ENCODE assay signal across 16 cellular contexts in the genomic region with DNA sequence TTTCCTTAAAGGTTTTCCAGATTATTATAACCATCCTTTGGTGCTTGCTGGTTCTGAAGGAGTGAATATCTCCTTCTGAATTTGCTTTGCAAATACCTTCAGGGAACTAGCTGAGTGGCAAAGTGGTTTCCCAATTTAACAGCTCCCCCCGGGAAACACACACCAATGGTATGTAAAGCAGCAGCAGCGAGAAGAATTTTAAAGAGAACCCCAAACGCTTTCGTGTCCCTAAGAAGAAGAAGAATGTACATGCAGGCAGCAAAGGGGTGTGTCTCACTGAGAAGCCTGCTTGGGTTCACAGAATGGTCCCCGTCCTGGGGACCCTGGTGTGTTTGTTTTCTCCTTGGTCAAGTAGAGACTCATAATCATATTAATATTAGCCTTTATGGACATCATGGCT. TPM values are rescaled to one million over a fixed set of nuclear protein-coding genes. Genes with fewer than 3 reads are reported as not detected.
DNase-seq lines count a peak whose midpoint lies in the region; ATAC-seq and TF ChIP-seq lines count a peak whose summit lies in the region.
"Had no signal": no experiment of that assay in that cellular context is flagged by ENCODE, and none has a peak within 500 bp of the region (broad histone marks: within the 10 kb centered on the region; RNA-seq: fewer than 3 reads in every experiment).

No MANE protein-coding gene starts in this region.

- peaks cover 3% of the 10 kb centered on the region for H3K36me3 Mint-ChIP-seq in T-helper 2 cell treated with Interferon-gamma antibody and Interleukin-4, amounts not matched to agents 5 μg/mL and 100 μg/mL, for 36 hours (ENCODE audit: low read depth)
- H3K36me3 Mint-ChIP-seq in GM23338 (ENCODE audit: low read depth): peaks cover 6% of the 10 kb centered on the region; the same call in 1 of the 3 replicates
- H3K36me3 Mint-ChIP-seq in activated CD4-positive, alpha-beta memory T cell treated with anti-CD3 and anti-CD28 coated beads, Interleukin-2, amount 10 ng/mL, durations not matched to agents 7 days and 5 days (ENCODE audit: low read depth): peaks cover 3% of the 10 kb centered on the region
- H3K36me3 Mint-ChIP-seq: activated naive CD4-positive, alpha-beta T cell treated with anti-CD3 and anti-CD28 coated beads, Interleukin-2, amount 50 U/mL, for 24 hours had no signal

- no peaks in the 10 kb centered on the region for H3K9me3 Mint-ChIP-seq in T-helper 2 cell treated with Interferon-gamma antibody and Interleukin-4, amounts not matched to agents 5 μg/mL and 100 μg/mL, for 36 hours
- H3K9me3 Mint-ChIP-seq in GM23338: peaks cover 55% of the 10 kb centered on the region
- H3K9me3 Mint-ChIP-seq in activated CD4-positive, alpha-beta memory T cell treated with anti-CD3 and anti-CD28 coated beads, Interleukin-2, amount 10 ng/mL, durations not matched to agents 7 days and 5 days: no peaks in the 10 kb centered on the region
- H3K9me3 Mint-ChIP-seq: activated naive CD4-positive, alpha-beta T cell treated with anti-CD3 and anti-CD28 coated beads, Interleukin-2, amount 50 U/mL, for 24 hours had no signal

- H3K9me3 ChIP-seq in neuron (ENCODE audit: low read length): no peaks in the 10 kb centered on the region
- H3K9me3 ChIP-seq: ovary, upper lobe of left lung had no signal

- POLR2A ChIA-PET in activated CD4-positive, alpha-beta memory T cell treated with anti-CD3 and anti-CD28 coated beads, Interleukin-2, amount 10 ng/mL, durations not matched to agents 7 days and 5 days (lab: Charles Lee): no interaction called here

- peaks cover 4% of the 10 kb centered on the region for H3K79me2 ChIP-seq in GM23338 (replicated peaks; ENCODE audit: insufficient read depth)

- CTCF ChIA-PET in activated CD4-positive, alpha-beta memory T cell treated with anti-CD3 and anti-CD28 coated beads, Interleukin-2, amount 10 ng/mL, durations not matched to agents 7 days and 5 days (lab: Charles Lee): no interaction called here

- peak overlapping the region; percentile 93 for H2AFZ ChIP-seq in GM23338
- peak overlapping the region; percentile 94 for H2AFZ ChIP-seq in neuron (ENCODE audit: low read depth, low read length)

- peak; percentile 3 for DNase-seq in T-helper 2 cell treated with Interferon-gamma antibody and Interleukin-4, amounts not matched to agents 5 μg/mL and 100 μg/mL, for 36 hours (ENCODE audit: low spot score)
- no peak for DNase-seq in T-helper 2 cell
- no peak for DNase-seq in GM23338 (ENCODE audit: low spot score)
- peak; percentile 15 for DNase-seq in activated CD4-positive, alpha-beta memory T cell treated with anti-CD3 and anti-CD28 coated beads, Interleukin-2, amount 10 ng/mL, durations not matched to agents 7 days and 5 days
- DNase-seq in NCI-H1105 (lab: John Stamatoyannopoulos, UW): no peak
- DNase-seq in mucosa of gallbladder (ENCODE audit: low spot score): no peak
- DNase-seq: activated CD4-positive, alpha-beta T cell treated with anti-CD3 and anti-CD28 coated beads for 48 hours; hippocampal formation; NCI-H146; ovary; upper lobe of left lung had no signal

- no peak for TF ChIP-seq CTCF in GM23338 (conservative IDR thresholded peaks at IDR 0.05; ENCODE audit: low read depth in 2 of 2)

- H3K4me3 Mint-ChIP-seq in T-helper 2 cell treated with Interferon-gamma antibody and Interleukin-4, amounts not matched to agents 5 μg/mL and 100 μg/mL, for 36 hours: no peak overlapping the region
- H3K4me3 Mint-ChIP-seq in GM23338: no peak overlapping the region
- H3K4me3 Mint-ChIP-seq in activated CD4-positive, alpha-beta memory T cell treated with anti-CD3 and anti-CD28 coated beads, Interleukin-2, amount 10 ng/mL, durations not matched to agents 7 days and 5 days: no peak overlapping the region
- H3K4me3 Mint-ChIP-seq: activated naive CD4-positive, alpha-beta T cell treated with anti-CD3 and anti-CD28 coated beads, Interleukin-2, amount 50 U/mL, for 24 hours had no signal

- H3K9me2 ChIP-seq in GM23338 (ENCODE audit: insufficient read depth): no peaks in the 10 kb centered on the region

- H3K4me3 ChIP-seq in GM23338 (no peak overlapping the region), neuron (ENCODE audit: low read length) (no peak overlapping the region)
- H3K4me3 ChIP-seq: ovary, upper lobe of left lung had no signal

- H3K27me3 Mint-ChIP-seq in T-helper 2 cell treated with Interferon-gamma antibody and Interleukin-4, amounts not matched to agents 5 μg/mL and 100 μg/mL, for 36 hours (ENCODE audit: low read depth): no peaks in the 10 kb centered on the region
- peaks cover 8% of the 10 kb centered on the region for H3K27me3 Mint-ChIP-seq in GM23338 (ENCODE audit: insufficient read depth, low read depth, poor library complexity)
- H3K27me3 Mint-ChIP-seq in activated CD4-positive, alpha-beta memory T cell treated with anti-CD3 and anti-CD28 coated beads, Interleukin-2, amount 10 ng/mL, durations not matched to agents 7 days and 5 days: no peaks in the 10 kb centered on the region
- H3K27me3 Mint-ChIP-seq: activated naive CD4-positive, alpha-beta T cell treated with anti-CD3 and anti-CD28 coated beads, Interleukin-2, amount 50 U/mL, for 24 hours had no signal

- no peaks in the 10 kb centered on the region; the same call in 1 of the 2 replicates for H4K20me1 ChIP-seq in GM23338 (replicated peaks; ENCODE audit: insufficient read depth)

- H3K4me2 ChIP-seq in GM23338: peak overlapping the region; percentile 51

- no peak overlapping the region for H3K27ac Mint-ChIP-seq in T-helper 2 cell treated with Interferon-gamma antibody and Interleukin-4, amounts not matched to agents 5 μg/mL and 100 μg/mL, for 36 hours
- no peak overlapping the region for H3K27ac Mint-ChIP-seq in GM23338
- H3K27ac Mint-ChIP-seq in activated CD4-positive, alpha-beta memory T cell treated with anti-CD3 and anti-CD28 coated beads, Interleukin-2, amount 10 ng/mL, durations not matched to agents 7 days and 5 days: peak overlapping the region; percentile 40

- peaks cover 5% of the 10 kb centered on the region; the same call in 1 of the 2 replicates for H3K4me1 ChIP-seq in GM23338 (ENCODE audit: insufficient read depth)
- H3K4me1 ChIP-seq in neuron (ENCODE audit: insufficient read depth, low read length): peaks cover under 1% of the 10 kb centered on the region

- H3K27me3 ChIP-seq in GM23338 (ENCODE audit: insufficient read depth): no peaks in the 10 kb centered on the region
- H3K27me3 ChIP-seq in neuron (ENCODE audit: insufficient read depth, low read length): no peaks in the 10 kb centered on the region
- H3K27me3 ChIP-seq: ovary, upper lobe of left lung had no signal

- peaks cover 5% of the 10 kb centered on the region for H3F3A ChIP-seq in GM23338 (replicated peaks; ENCODE audit: low read depth)

- no peak for ATAC-seq in GM23338
- no peak for ATAC-seq in GM18502 (IDR thresholded peaks at IDR 0.05; ENCODE audit: poor library complexity, unreplicated experiment)

- H3K4me1 Mint-ChIP-seq in T-helper 2 cell treated with Interferon-gamma antibody and Interleukin-4, amounts not matched to agents 5 μg/mL and 100 μg/mL, for 36 hours (ENCODE audit: low read depth): peaks cover 20% of the 10 kb centered on the region
- no peaks in the 10 kb centered on the region for H3K4me1 Mint-ChIP-seq in GM23338
- peaks cover 39% of the 10 kb centered on the region for H3K4me1 Mint-ChIP-seq in activated CD4-positive, alpha-beta memory T cell treated with anti-CD3 and anti-CD28 coated beads, Interleukin-2, amount 10 ng/mL, durations not matched to agents 7 days and 5 days

- peak overlapping the region; percentile 74; the same call in 1 of the 2 replicates for H3K27ac ChIP-seq in GM23338 (ENCODE audit: low read depth)
- H3K27ac ChIP-seq: ovary, upper lobe of left lung had no signal

- H3K36me3 ChIP-seq in GM23338 (ENCODE audit: insufficient read depth): no peaks in the 10 kb centered on the region
- no peaks in the 10 kb centered on the region for H3K36me3 ChIP-seq in neuron (ENCODE audit: insufficient read depth, low read length)
- H3K36me3 ChIP-seq: ovary, upper lobe of left lung had no signal

TF ChIP-seq in GM23338, 12 proteins besides CTCF, POLR2A, EP300 and RAD21 (continues in another document):
- TF ChIP-seq CREB1 (CRISPR knock-in tag; IDR thresholded peaks at IDR 0.05; ENCODE audit: low read depth) (no peak), STAT1 (IDR thresholded peaks at IDR 0.05; ENCODE audit: unreplicated experiment) (no peak), ZNF331 (CRISPR knock-in tag; IDR thresholded peaks at IDR 0.05; ENCODE audit: low read depth) (no peak), POLR2AphosphoS5 (IDR thresholded peaks at IDR 0.05; ENCODE audit: low read depth) (no peak), NANOG (IDR thresholded peaks at IDR 0.05; ENCODE audit: borderline replicate concordance) (no peak)

RNA-seq across cellular contexts. Expression of gene AKAP17A, which starts 4.2 kb away (rescaled TPM):
- total RNA-seq in GM23338 (2014; rRNA removed; shearing (Covaris generic)): 50.6 and 64.3 TPM in 2 replicates
- 23.9 and 27.6 TPM in 2 replicates for polyA plus RNA-seq in GM23338 (2016; fragmentation: Nextera tagmentation; extraction: Ambion mirVana)
- total RNA-seq in activated CD4-positive, alpha-beta memory T cell treated with anti-CD3 and anti-CD28 coated beads, Interleukin-2, amount 10 ng/mL, durations not matched to agents 7 days and 5 days: 10 to 100 TPM; 88.5 to 89.5 TPM
- total RNA-seq in mucosa of gallbladder: 52.9 TPM

RNA-seq across cellular contexts. Expression of gene ASMT, which starts 27.7 kb away (rescaled TPM):
- total RNA-seq in GM23338 (2014; rRNA removed; shearing (Covaris generic)): 2.4 TPM in 1 of 2 replicates, not detected in the other
- polyA plus RNA-seq in GM23338 (2016; fragmentation: Nextera tagmentation; extraction: Ambion mirVana): 0.53 and 1.0 TPM in 2 replicates
- total RNA-seq in activated CD4-positive, alpha-beta memory T cell treated with anti-CD3 and anti-CD28 coated beads, Interleukin-2, amount 10 ng/mL, durations not matched to agents 7 days and 5 days: under 1 TPM; 0.40 to 0.48 TPM
- total RNA-seq in mucosa of gallbladder: not detected
- total RNA-seq: cardiac septum, liver had no signal

RNA-seq across cellular contexts. Expression of gene P2RY8, which starts 50.2 kb away (rescaled TPM):
- 0.23 TPM in 1 of 2 replicates, not detected in the other for total RNA-seq in GM23338 (2014; rRNA removed; shearing (Covaris generic))
- polyA plus RNA-seq in GM23338 (2016; fragmentation: Nextera tagmentation; extraction: Ambion mirVana): 0.23 and 0.24 TPM in 2 replicates
- total RNA-seq in activated CD4-positive, alpha-beta memory T cell treated with anti-CD3 and anti-CD28 coated beads, Interleukin-2, amount 10 ng/mL, durations not matched to agents 7 days and 5 days: 100 to 1,000 TPM; 177 to 180 TPM
- total RNA-seq in mucosa of gallbladder: 2.3 TPM

Comparison
In these comparisons a context has a peak if more than half of its experiments do, and no peak if none do; other contexts are left out.
1. DNase-seq: peak in T-helper 2 cell treated with Interferon-gamma antibody and Interleukin-4, amounts not matched to agents 5 μg/mL and 100 μg/mL, for 36 hours (single experiment) and activated CD4-positive, alpha-beta memory T cell treated with anti-CD3 and anti-CD28 coated beads, Interleukin-2, amount 10 ng/mL, durations not matched to agents 7 days and 5 days (single experiment); none in T-helper 2 cell (0 of 5), GM23338 (single experiment), NCI-H1105 (single experiment) and mucosa of gallbladder (single experiment).
2. RNA of gene P2RY8, which starts 50.2 kb away (total RNA-seq): 177 to 180 TPM in activated CD4-positive, alpha-beta memory T cell treated with anti-CD3 and anti-CD28 coated beads, Interleukin-2, amount 10 ng/mL, durations not matched to agents 7 days and 5 days; 2.3 TPM in mucosa of gallbladder (single experiment) and 0.23 TPM in GM23338; every median in the first group is over 10 times any median in the second.